Comparison of ENCODE assay signal across 16 cellular contexts in the genomic region with DNA sequence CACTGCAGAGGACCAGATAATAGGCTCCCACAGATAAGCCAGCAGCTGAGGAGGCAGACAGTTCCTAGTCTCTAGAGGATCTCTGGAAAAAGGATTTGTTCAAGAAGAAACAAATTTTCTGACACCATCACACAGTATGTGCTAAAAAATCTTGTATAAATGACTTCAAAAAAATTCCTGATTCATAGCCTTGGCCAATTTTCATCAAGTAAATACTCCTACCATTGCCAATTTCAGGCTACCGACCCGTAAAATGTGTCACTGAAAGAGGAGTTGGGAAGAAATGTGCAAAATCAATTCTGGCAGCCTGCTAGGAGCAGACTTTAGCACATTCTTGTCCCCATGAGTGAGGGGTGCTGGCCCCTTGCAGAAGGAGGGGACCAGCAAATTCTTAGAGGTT.
DNase-seq lines count a peak whose midpoint lies in the region; ATAC-seq and TF ChIP-seq lines count a peak whose summit lies in the region.
"Had no signal": no experiment of that assay in that cellular context is flagged by ENCODE, and none has a peak within 500 bp of the region (broad histone marks: within the 10 kb centered on the region; RNA-seq: fewer than 3 reads in every experiment).

No MANE protein-coding gene starts in this region.

- H3K9me2 ChIP-seq in PC-3 (replicated peaks; ENCODE audit: low read length): no peaks in the 10 kb centered on the region

- H3K36me3 ChIP-seq in PC-3 (ENCODE audit: low read depth, low read length): no peaks in the 10 kb centered on the region
- no peaks in the 10 kb centered on the region for H3K36me3 ChIP-seq in neural progenitor cell
- H3K36me3 ChIP-seq in upper lobe of right lung: no peaks in the 10 kb centered on the region
- H3K36me3 ChIP-seq: BLaER1 treated with 17β-estradiol and CSF1 and Interleukin-3, amounts not matched to agents 10 nM and 100 nM; Peyer's patch had no signal

- H3K27me3 ChIP-seq in PC-3 (ENCODE audit: low read length) (no peaks in the 10 kb centered on the region), neural progenitor cell (no peaks in the 10 kb centered on the region), upper lobe of right lung (no peaks in the 10 kb centered on the region)
- H3K27me3 ChIP-seq: BLaER1 treated with 17β-estradiol and CSF1 and Interleukin-3, amounts not matched to agents 10 nM and 100 nM; Peyer's patch had no signal

- DNase-seq in AG10803 (ENCODE audit: low read depth) (peak; percentile 34), PC-3 (no peak), fibroblast of peridontal ligament (ENCODE audit: extremely low read depth) (peak; percentile 58), neural progenitor cell (ENCODE audit: low spot score) (no peak), iPS-NIHi7 (ENCODE audit: extremely low spot score) (no peak), glomerular visceral epithelial cell (ENCODE audit: extremely low spot score) (no peak), upper lobe of right lung (no peak), SHP77 (lab: John Stamatoyannopoulos, UW) (no peak)
- DNase-seq: 8988T, H9, NCI-H1105 treated with DMSO at 0.1 percent for 48 hours, NCI-H1694, NCI-H2081 treated with DMSO at 0.1 percent for 48 hours, NCI-H446 treated with DMSO at 0.1 percent for 48 hours, Peyer's patch had no signal

- CTCF ChIA-PET in PC-3 (lab: Charles Lee): interaction anchor here (0.5 kb wide), 1 partner anchor 65 kb away, joined by 4 read pairs; no protein-coding TSS in a partner anchor

- H3K4me3 Mint-ChIP-seq in neural progenitor cell: no peak overlapping the region
- H3K4me3 Mint-ChIP-seq: H9 had no signal

- intact Hi-C loops in PC-3 (cut with micrococcal nuclease) (no loop called here), upper lobe of right lung (cut with DNase I) (loop anchor here (5.0 kb wide), 1 partner anchor 71 kb away; no protein-coding TSS in a partner anchor)

- no peaks in the 10 kb centered on the region for H3K36me3 Mint-ChIP-seq in neural progenitor cell

- no peak overlapping the region for H3K4me3 ChIP-seq in AG10803 (ENCODE audit: low read length)
- H3K4me3 ChIP-seq in PC-3 (ENCODE audit: low read length): no peak overlapping the region
- no peak overlapping the region for H3K4me3 ChIP-seq in neural progenitor cell
- no peak overlapping the region for H3K4me3 ChIP-seq in upper lobe of right lung
- H3K4me3 ChIP-seq: BLaER1 treated with 17β-estradiol and CSF1 and Interleukin-3, amounts not matched to agents 10 nM and 100 nM; Peyer's patch had no signal

- H3K79me2 ChIP-seq in PC-3 (ENCODE audit: low read length): no peaks in the 10 kb centered on the region
- no peaks in the 10 kb centered on the region for H3K79me2 ChIP-seq in neural progenitor cell (ENCODE audit: low read depth)

- H3F3A ChIP-seq in PC-3 (ENCODE audit: low read length, unreplicated experiment) (no peaks in the 10 kb centered on the region), neural progenitor cell (ENCODE audit: low read depth) (peaks cover 18% of the 10 kb centered on the region)

- BruUV-seq in PC-3 (replicated peaks; lab: Mats Ljungman, UMichigan): no TSS peak

- no peak overlapping the region for H3K4me2 ChIP-seq in PC-3 (ENCODE audit: low read length)
- H3K4me2 ChIP-seq in neural progenitor cell: no peak overlapping the region
- H3K4me2 ChIP-seq: BLaER1 treated with 17β-estradiol and CSF1 and Interleukin-3, amounts not matched to agents 10 nM and 100 nM had no signal

- no peak for TF ChIP-seq CTCF in AG10803 (conservative IDR thresholded peaks at IDR 0.05; ENCODE audit: low read length)
- TF ChIP-seq CTCF in PC-3 (conservative IDR thresholded peaks at IDR 0.05; ENCODE audit: low read depth, low read length): no peak
- no peak for TF ChIP-seq CTCF in neural progenitor cell (IDR thresholded peaks at IDR 0.05)
- TF ChIP-seq CTCF in upper lobe of right lung (IDR thresholded peaks at IDR 0.05): no peak

- H4K20me1 ChIP-seq in PC-3 (ENCODE audit: low read length) (no peaks in the 10 kb centered on the region), neural progenitor cell (ENCODE audit: low read depth) (no peaks in the 10 kb centered on the region)
- H4K20me1 ChIP-seq: BLaER1 treated with 17β-estradiol and CSF1 and Interleukin-3, amounts not matched to agents 10 nM and 100 nM had no signal

- peaks cover 8% of the 10 kb centered on the region for H3K9me3 Mint-ChIP-seq in neural progenitor cell

- ATAC-seq in PC-3 (peak; percentile 64), upper lobe of right lung (no peak)

- H3K4me1 ChIP-seq in PC-3 (ENCODE audit: insufficient read depth, low read length) (peaks cover 10% of the 10 kb centered on the region; the same call in 1 of the 2 replicates), neural progenitor cell (peaks cover 15% of the 10 kb centered on the region), upper lobe of right lung (no peaks in the 10 kb centered on the region)
- H3K4me1 ChIP-seq: BLaER1 treated with 17β-estradiol and CSF1 and Interleukin-3, amounts not matched to agents 10 nM and 100 nM; Peyer's patch had no signal

- peaks cover 2% of the 10 kb centered on the region for H3K27me3 Mint-ChIP-seq in neural progenitor cell (ENCODE audit: insufficient read depth, low read depth)

- no peak overlapping the region for H3K27ac Mint-ChIP-seq in neural progenitor cell
- H3K27ac Mint-ChIP-seq: H9 had no signal

- POLR2A ChIA-PET in PC-3 (lab: Charles Lee; ENCODE audit: unreplicated experiment): no interaction called here

- H3K27ac ChIP-seq in PC-3 (ENCODE audit: low read length) (no peak overlapping the region), neural progenitor cell (no peak overlapping the region), upper lobe of right lung (no peak overlapping the region)
- H3K27ac ChIP-seq: BLaER1 treated with 17β-estradiol and CSF1 and Interleukin-3, amounts not matched to agents 10 nM and 100 nM; Peyer's patch had no signal

- H3K9ac ChIP-seq in PC-3 (ENCODE audit: low read length) (no peak overlapping the region), neural progenitor cell (no peak overlapping the region)
- H3K9ac ChIP-seq: BLaER1 treated with 17β-estradiol and CSF1 and Interleukin-3, amounts not matched to agents 10 nM and 100 nM had no signal

- no peaks in the 10 kb centered on the region for H3K9me3 ChIP-seq in PC-3 (ENCODE audit: low read length)
- H3K9me3 ChIP-seq in neural progenitor cell (ENCODE audit: low read depth): no peaks in the 10 kb centered on the region
- no peaks in the 10 kb centered on the region for H3K9me3 ChIP-seq in upper lobe of right lung
- H3K9me3 ChIP-seq: Peyer's patch had no signal

- H2AFZ ChIP-seq in PC-3 (ENCODE audit: low read length) (no peak overlapping the region), neural progenitor cell (replicated peaks) (peak overlapping the region; percentile 19)

- peaks cover 12% of the 10 kb centered on the region for H3K4me1 Mint-ChIP-seq in neural progenitor cell

Comparison
In these comparisons a context has a peak if more than half of its experiments do, and no peak if none do; other contexts are left out.
1. DNase-seq: peak in AG10803 (single experiment) and fibroblast of peridontal ligament (single experiment); none in PC-3 (single experiment), neural progenitor cell (single experiment), iPS-NIHi7 (single experiment), glomerular visceral epithelial cell (single experiment), upper lobe of right lung (single experiment) and SHP77 (0 of 2).